8 cellular contexts compared by ENCODE assay signal in the genomic region with DNA sequence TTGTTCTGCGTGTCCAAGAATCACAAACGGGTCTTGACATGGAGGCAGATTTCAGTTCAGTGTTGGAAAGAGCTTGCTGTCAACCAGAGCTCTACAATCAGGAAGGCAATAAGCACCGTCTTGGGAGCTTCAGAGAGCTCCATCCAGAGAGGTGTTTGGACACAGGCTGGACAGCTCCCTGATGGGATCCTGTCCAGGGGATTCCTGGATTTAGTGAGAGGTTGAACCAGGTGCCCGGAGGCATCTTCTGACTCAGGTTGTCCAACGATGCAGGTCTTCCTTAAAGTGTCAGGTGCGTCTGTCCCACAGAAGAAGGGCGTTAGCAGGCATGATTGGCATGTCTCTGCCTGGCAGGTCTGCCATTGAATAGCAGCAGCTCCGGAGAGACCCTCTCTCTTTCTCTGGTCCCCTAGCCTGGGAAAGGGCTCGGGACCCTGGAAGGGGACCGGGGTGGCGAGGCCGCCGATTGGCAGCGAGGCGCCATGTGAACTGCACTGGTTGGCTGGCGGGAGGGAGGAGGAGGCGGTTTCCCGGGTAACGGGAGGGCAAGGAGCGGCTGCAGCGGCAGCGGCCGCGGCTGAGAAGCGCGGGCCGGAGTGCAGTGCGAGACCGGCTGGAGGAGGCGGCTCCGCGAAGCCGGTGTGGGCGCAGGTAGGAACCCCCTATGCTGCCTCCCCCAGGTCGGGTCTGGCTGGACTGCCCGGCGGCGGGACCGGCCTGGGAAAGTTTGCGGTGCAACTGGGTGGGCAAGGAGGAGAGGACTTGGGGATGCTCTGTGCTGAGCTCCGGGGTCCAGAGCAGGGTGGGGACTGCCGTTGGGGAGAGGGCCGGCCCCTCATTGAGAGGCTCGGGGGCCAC.
DNase-seq lines count a peak whose midpoint lies in the region; ATAC-seq and TF ChIP-seq lines count a peak whose summit lies in the region.

No MANE protein-coding gene starts in this region.

- peaks cover 86% of the 10 kb centered on the region for H3K27me3 Mint-ChIP-seq in progenitor cell of endocrine pancreas
- H3K27me3 Mint-ChIP-seq in activated naive CD8-positive, alpha-beta T cell treated with anti-CD3 and anti-CD28 coated beads, Interleukin-2, amount 50 U/mL, for 24 hours: peaks cover 63% of the 10 kb centered on the region

- no peak overlapping the region for H3K27ac Mint-ChIP-seq in progenitor cell of endocrine pancreas
- no peak overlapping the region for H3K27ac Mint-ChIP-seq in activated naive CD8-positive, alpha-beta T cell treated with anti-CD3 and anti-CD28 coated beads, Interleukin-2, amount 50 U/mL, for 24 hours

- H3K36me3 Mint-ChIP-seq in progenitor cell of endocrine pancreas (ENCODE audit: insufficient read depth): no peaks in the 10 kb centered on the region
- no peaks in the 10 kb centered on the region for H3K36me3 Mint-ChIP-seq in activated naive CD8-positive, alpha-beta T cell treated with anti-CD3 and anti-CD28 coated beads, Interleukin-2, amount 50 U/mL, for 24 hours (ENCODE audit: low read depth)

- peak overlapping the region; percentile 29 for H3K4me3 Mint-ChIP-seq in progenitor cell of endocrine pancreas (ENCODE audit: low read depth)
- H3K4me3 Mint-ChIP-seq in activated naive CD8-positive, alpha-beta T cell treated with anti-CD3 and anti-CD28 coated beads, Interleukin-2, amount 50 U/mL, for 24 hours: no peak overlapping the region

- intact Hi-C loops in head of caudate nucleus (cut with DNase I): no loop called here

- DNase-seq in GM10266 (ENCODE audit: extremely low spot score): peak; percentile 61
- DNase-seq in RPMI8226: peak; percentile 66
- peak; percentile 70 to 94 (median 88) for DNase-seq in head of caudate nucleus
- DNase-seq in progenitor cell of endocrine pancreas (ENCODE audit: low spot score, unreplicated experiment): peak; percentile 58
- DNase-seq in HUDEP-2 (lab: John Stamatoyannopoulos, UW; ENCODE audit: unreplicated experiment in 76 of 76): no peak
- no peak for DNase-seq in activated naive CD8-positive, alpha-beta T cell treated with anti-CD3 and anti-CD28 coated beads, Interleukin-2, amount 50 U/mL, for 24 hours

- H3K9me3 Mint-ChIP-seq in progenitor cell of endocrine pancreas (ENCODE audit: low read depth): no peaks in the 10 kb centered on the region
- no peaks in the 10 kb centered on the region for H3K9me3 Mint-ChIP-seq in activated naive CD8-positive, alpha-beta T cell treated with anti-CD3 and anti-CD28 coated beads, Interleukin-2, amount 50 U/mL, for 24 hours

- peak; percentile 72 for ATAC-seq in HG02870 (IDR thresholded peaks at IDR 0.05; ENCODE audit: unreplicated experiment)
- ATAC-seq in HG03521 (IDR thresholded peaks at IDR 0.05; ENCODE audit: unreplicated experiment): no peak
- ATAC-seq in activated naive CD8-positive, alpha-beta T cell treated with anti-CD3 and anti-CD28 coated beads, Interleukin-2, amount 50 U/mL, for 24 hours: no peak

- no peak for TF ChIP-seq CTCF in GM10266 (IDR thresholded peaks at IDR 0.05; ENCODE audit: control insufficient read depth, insufficient read depth, low read depth, missing control alignments)
- TF ChIP-seq CTCF in progenitor cell of endocrine pancreas (IDR thresholded peaks at IDR 0.05; ENCODE audit: unreplicated experiment): no peak

- peaks cover 15% of the 10 kb centered on the region for H3K4me1 Mint-ChIP-seq in progenitor cell of endocrine pancreas (ENCODE audit: low read depth)
- H3K4me1 Mint-ChIP-seq in activated naive CD8-positive, alpha-beta T cell treated with anti-CD3 and anti-CD28 coated beads, Interleukin-2, amount 50 U/mL, for 24 hours: peaks cover 5% of the 10 kb centered on the region

Comparison
In these comparisons a context has a peak if more than half of its experiments do, and no peak if none do; other contexts are left out.
1. DNase-seq: peak in GM10266 (single experiment), RPMI8226 (single experiment), head of caudate nucleus (42 of 42) and progenitor cell of endocrine pancreas (single experiment); none in HUDEP-2 (0 of 76) and activated naive CD8-positive, alpha-beta T cell treated with anti-CD3 and anti-CD28 coated beads, Interleukin-2, amount 50 U/mL, for 24 hours (single experiment).